11 cellular contexts compared by ENCODE assay signal in genomic region chr10:114810926-114811325, GRCh38. TPM values are rescaled to one million over a fixed set of nuclear protein-coding genes. Genes with fewer than 3 reads are reported as not detected.
DNase-seq lines count a peak whose midpoint lies in the region; ATAC-seq, FAIRE-seq and TF ChIP-seq lines count a peak whose summit lies in the region.
"Had no signal": no experiment of that assay in that cellular context is flagged by ENCODE, and none has a peak within 500 bp of the region (broad histone marks: within the 10 kb centered on the region; RNA-seq: fewer than 3 reads in every experiment).

No MANE protein-coding gene starts in this region.

- H3K27me3 ChIP-seq in MM.1S (replicated peaks; ENCODE audit: insufficient read depth, low read length) (no peaks in the 10 kb centered on the region), pancreas (no peaks in the 10 kb centered on the region)

- peak overlapping the region; percentile 44; the same call in 1 of the 2 replicates for H3K27ac ChIP-seq in MM.1S (ENCODE audit: low read length)
- no peak overlapping the region for H3K27ac ChIP-seq in pancreas
- H3K27ac ChIP-seq: parathyroid adenoma had no signal

- FAIRE-seq in GM12892 (lab: Jason Lieb, UNC) (peak; percentile 99), pancreas (lab: Jason Lieb, UNC) (no peak)
- FAIRE-seq: keratinocyte had no signal

- intact Hi-C loops in pancreas (cut with DNase I) = no loop called here

- H3K9ac ChIP-seq in MM.1S (ENCODE audit: low read length) = 0 out of 2 replicates have a peak overlapping the region, but pooled peaks have one; percentile 7
- H3K9ac ChIP-seq: parathyroid adenoma had no signal

- 53 to 61% methylated on average over 1 of the region's 1 CpG for WGBS in pancreas, 2 donors

- no peaks in the 10 kb centered on the region for H3K79me2 ChIP-seq in MM.1S (ENCODE audit: low read length)
- H3K79me2 ChIP-seq: parathyroid adenoma had no signal

- no peaks in the 10 kb centered on the region for H3K9me2 ChIP-seq in MM.1S (replicated peaks; ENCODE audit: insufficient read depth, low read length)

- H3F3A ChIP-seq in MM.1S (ENCODE audit: insufficient read depth, low read length) = peaks cover 14% of the 10 kb centered on the region

- peak overlapping the region; percentile 55 for H3K4me2 ChIP-seq in MM.1S (ENCODE audit: low read depth, low read length)

- TF ChIP-seq CTCF in MM.1S (IDR thresholded peaks at IDR 0.05; ENCODE audit: low read length) (no peak), pancreas (IDR thresholded peaks at IDR 0.05) (no peak)

- H3K36me3 ChIP-seq in MM.1S (replicated peaks; ENCODE audit: insufficient read depth, low read length) (no peaks in the 10 kb centered on the region), pancreas (no peaks in the 10 kb centered on the region)

- H2AFZ ChIP-seq in MM.1S (ENCODE audit: low read length) = peak overlapping the region; percentile 36; the same call in 1 of the 2 replicates
- H2AFZ ChIP-seq: parathyroid adenoma had no signal

- no peaks in the 10 kb centered on the region for H4K20me1 ChIP-seq in MM.1S (ENCODE audit: insufficient read depth, low read length)

- H3K4me1 ChIP-seq in MM.1S (ENCODE audit: low read length) = peaks cover 16% of the 10 kb centered on the region
- H3K4me1 ChIP-seq in pancreas = no peaks in the 10 kb centered on the region

- H3K9me3 ChIP-seq in MM.1S (replicated peaks; ENCODE audit: insufficient read depth, low read length) (no peaks in the 10 kb centered on the region), pancreas (no peaks in the 10 kb centered on the region)

- no peak for TF ChIP-seq POLR2A in GM12892 (IDR thresholded peaks at IDR 0.05; ENCODE audit: low read depth, low read length)

- H3K4me3 ChIP-seq in MM.1S (ENCODE audit: low read length) (no peak overlapping the region), pancreas (no peak overlapping the region)

- peak; percentile 98 for ATAC-seq in GM19328 (IDR thresholded peaks at IDR 0.05; ENCODE audit: unreplicated experiment)
- peak; percentile 100 for ATAC-seq in HG02884 (IDR thresholded peaks at IDR 0.05; ENCODE audit: unreplicated experiment)
- ATAC-seq in pancreas = no peak

- DNase-seq in GM12892 (ENCODE audit: insufficient read length) = peak; percentile 54
- DNase-seq in MM.1S = peak; percentile 83
- no peak for DNase-seq in AG08395 (ENCODE audit: low spot score)
- DNase-seq in NCI-H748 (lab: John Stamatoyannopoulos, UW; ENCODE audit: unreplicated experiment) = no peak
- DNase-seq in COLO668 (lab: John Stamatoyannopoulos, UW; ENCODE audit: unreplicated experiment) = no peak
- DNase-seq in pancreas = no peak
- DNase-seq: DMS79 had no signal

RNA-seq across cellular contexts. Expression of gene FHIP2A, which starts 10.7 kb away (rescaled TPM):
- polyA plus RNA-seq in GM12892 (2012; ENCODE audit: missing spikeins) = 15.8 TPM
- total RNA-seq in pancreas = 10 to 100 TPM in 2 of 6 donors, 1 to 10 TPM in 4; 5.2 to 19.6 (median 9.0) TPM
- polyA plus RNA-seq in pancreas = 1 to 10 TPM; 3.8 to 7.2 TPM

Comparison
In these comparisons a context has a peak if more than half of its experiments do, and no peak if none do; other contexts are left out.
1. DNase-seq: peak in GM12892 (single experiment) and MM.1S (single experiment); none in AG08395 (single experiment), NCI-H748 (single experiment), COLO668 (single experiment) and pancreas (0 of 6).
2. ATAC-seq: peak in GM19328 (single experiment) and HG02884 (single experiment); none in pancreas (0 of 4).